8 cellular contexts compared by ENCODE assay signal in genomic region chr10:21518629-21519321, GRCh38. TPM values are rescaled to one million over a fixed set of nuclear protein-coding genes. Genes with fewer than 3 reads are reported as not detected.
DNase-seq lines count a peak whose midpoint lies in the region; ATAC-seq and TF ChIP-seq lines count a peak whose summit lies in the region.

No MANE protein-coding gene starts in this region.

- H3K4me3 ChIP-seq in cardiac muscle cell (peak overlapping the region; percentile 78), gastrocnemius medialis (peak overlapping the region; percentile 61 to 72 (median 64))

- no peak for TF ChIP-seq CTCF in VCaP (conservative IDR thresholded peaks at IDR 0.05)
- TF ChIP-seq CTCF in cardiac muscle cell (IDR thresholded peaks at IDR 0.05; ENCODE audit: low read depth, low read length) = no peak
- TF ChIP-seq CTCF in gastrocnemius medialis (IDR thresholded peaks at IDR 0.05 in 4 of 5, conservative IDR thresholded peaks at IDR 0.05 in 1 of 5) = no peak

- DNase-seq in NCI-H748 (lab: John Stamatoyannopoulos, UW; ENCODE audit: unreplicated experiment) (peak; percentile 65), NCI-H748 treated with DMSO at 0.1 percent for 48 hours (lab: John Stamatoyannopoulos, UW) (no peak), cardiac muscle cell (ENCODE audit: low read depth in 1 of 2, low spot score in 1 of 2) (peak; percentile 74 to 78), gastrocnemius medialis (no peak), HPDE6-E6E7 (ENCODE audit: extremely low spot score) (no peak)

- no peaks in the 10 kb centered on the region for H3K9me3 ChIP-seq in cardiac muscle cell (ENCODE audit: low read depth)
- H3K9me3 ChIP-seq in gastrocnemius medialis = no peaks in the 10 kb centered on the region

- no peaks in the 10 kb centered on the region for H3K36me3 ChIP-seq in cardiac muscle cell
- H3K36me3 ChIP-seq in gastrocnemius medialis = no peaks in the 10 kb centered on the region

- ATAC-seq in gastrocnemius medialis (no peak), GM21619 (IDR thresholded peaks at IDR 0.05; ENCODE audit: unreplicated experiment) (no peak), GM19463 (IDR thresholded peaks at IDR 0.05; ENCODE audit: unreplicated experiment) (no peak)

- intact Hi-C loops in gastrocnemius medialis (cut with DNase I; ENCODE audit: low total_unique reads) = loop anchor here (2.0 kb wide), 1 partner anchor 14 kb away; no protein-coding TSS in a partner anchor

- no peak for TF ChIP-seq POLR2A in gastrocnemius medialis (IDR thresholded peaks at IDR 0.05)

- in situ Hi-C loops in gastrocnemius medialis (cut with MboI; ENCODE audit: low sequenced_read_pairs in 4 of 4) = loop anchor here in 1 of 4 donors (25.0 kb wide), 1 partner anchor 794 kb away; the partner anchor contains the start of genes BMI1 and COMMD3

- peaks cover 44% of the 10 kb centered on the region for H3K4me1 ChIP-seq in cardiac muscle cell (ENCODE audit: low read depth)
- H3K4me1 ChIP-seq in gastrocnemius medialis = peaks cover 46 to 50% of the 10 kb centered on the region in 2 donors

- H3K27me3 ChIP-seq in cardiac muscle cell (no peaks in the 10 kb centered on the region), gastrocnemius medialis (no peaks in the 10 kb centered on the region)

- peak overlapping the region; percentile 82 for H3K27ac ChIP-seq in VCaP
- H3K27ac ChIP-seq in cardiac muscle cell = peak overlapping the region; percentile 96
- peak overlapping the region; percentile 68 to 98 (median 81) for H3K27ac ChIP-seq in gastrocnemius medialis

RNA-seq across cellular contexts. Expression of gene SKIDA1, which starts 6.7 kb away (rescaled TPM):
- total RNA-seq in cardiac muscle cell (42.4 and 62.4 TPM in 2 replicates), gastrocnemius medialis (under 1 TPM in 1 of 4 donors, not detected in 3; 0.09 TPM)
- 4.3 and 7.9 TPM in 2 replicates for polyA plus RNA-seq in cardiac muscle cell

RNA-seq across cellular contexts. Expression of gene MLLT10, which starts 15.3 kb away (rescaled TPM):
- total RNA-seq in cardiac muscle cell = 26.0 and 40.6 TPM in 2 replicates
- 38.4 and 39.5 TPM in 2 replicates for polyA plus RNA-seq in cardiac muscle cell
- 10 to 100 TPM; 13.6 to 26.6 (median 21.6) TPM for total RNA-seq in gastrocnemius medialis

Comparison
In these comparisons a context has a peak if more than half of its experiments do, and no peak if none do; other contexts are left out.
1. DNase-seq: peak in NCI-H748 (single experiment) and cardiac muscle cell (2 of 2); none in NCI-H748 treated with DMSO at 0.1 percent for 48 hours (single experiment), gastrocnemius medialis (0 of 2) and HPDE6-E6E7 (single experiment).
2. RNA of gene SKIDA1, which starts 6.7 kb away (total RNA-seq): 42.4 to 62.4 TPM in cardiac muscle cell; 0.09 TPM in gastrocnemius medialis; every median in the first group is over 10 times any median in the second.
3. Peak in every context shown above with its lines, with median percentiles within 50 percentile points of each other: H3K27ac ChIP-seq.